ENCODE assay signal across 8 cellular contexts in genomic region chr5:103139264-103139865, GRCh38. TPM values are rescaled to one million over a fixed set of nuclear protein-coding genes. Genes with fewer than 3 reads are reported as not detected.
A peak's percentile ranks its signal among the peaks of the same experiment; 100 is the strongest.
DNase-seq lines count a peak whose midpoint lies in the region; ATAC-seq, FAIRE-seq and TF ChIP-seq lines count a peak whose summit lies in the region.

No MANE protein-coding gene starts in this region.

- in situ Hi-C loops in HepG2 (cut with HindIII; ENCODE audit: extremely low pct_ligation_motif_present, low pct_unique_long_range_greater_than_20kb) = loop anchor here (10.0 kb wide), 1 partner anchor 355 kb away; no protein-coding TSS in a partner anchor

- H3K9ac ChIP-seq in HepG2 (ENCODE audit: insufficient read depth, low read depth, low read length) = no peak overlapping the region

- H3K27ac Mint-ChIP-seq in activated CD4-positive, alpha-beta T cell treated with anti-CD3 and anti-CD28 coated beads for 36 hours = no peak overlapping the region

- H3K4me1 ChIP-seq in BE2C (no peaks in the 10 kb centered on the region), HepG2 (ENCODE audit: insufficient read depth, low read length) (no peaks in the 10 kb centered on the region)

- peak; percentile 78 for TF ChIP-seq RAD21 in HepG2 (CRISPR knock-in tag; IDR thresholded peaks at IDR 0.05)

- H3K27me3 ChIP-seq in BE2C (no peaks in the 10 kb centered on the region), HepG2 (ENCODE audit: control insufficient read depth in 1 of 2, insufficient read depth in 2 of 2, low read length in 2 of 2) (no peaks in the 10 kb centered on the region)

- POLR2A ChIA-PET in activated CD4-positive, alpha-beta T cell treated with anti-CD3 and anti-CD28 coated beads for 36 hours (lab: Charles Lee) = interaction anchor here (0.6 kb wide), 1 partner anchor 14 kb away, joined by 3 read pairs; no protein-coding TSS in a partner anchor
- POLR2A ChIA-PET in HepG2 (lab: Yijun Ruan, JAX) = no interaction called here

- H4K20me1 ChIP-seq in HepG2 (ENCODE audit: insufficient read depth, low read length) = no peaks in the 10 kb centered on the region

- H3K4me3 Mint-ChIP-seq in activated CD4-positive, alpha-beta T cell treated with anti-CD3 and anti-CD28 coated beads for 36 hours = no peak overlapping the region

- ATAC-seq in GM19324 (IDR thresholded peaks at IDR 0.05; ENCODE audit: low FRiP score, unreplicated experiment) (peak; percentile 98), HG03354 (IDR thresholded peaks at IDR 0.05; ENCODE audit: poor library complexity, severe bottlenecking, unreplicated experiment) (peak; percentile 99), HepG2 (peak; percentile 98)
- ATAC-seq in activated CD4-positive, alpha-beta T cell treated with anti-CD3 and anti-CD28 coated beads for 36 hours = peak; percentile 95

- 0% methylated on average over 2 of the region's 2 CpGs for WGBS in HepG2 (ENCODE audit: low lambda C conversion rate)

- TF ChIP-seq EP300 in HepG2 (IDR thresholded peaks at IDR 0.05; ENCODE audit: low read depth in 2 of 2, low read length in 2 of 2) (no peak), HepG2 (CRISPR knock-in tag; IDR thresholded peaks at IDR 0.05; ENCODE audit: borderline replicate concordance) (no peak)

- intact Hi-C loops in activated CD4-positive, alpha-beta T cell treated with anti-CD3 and anti-CD28 coated beads for 36 hours (cut with DNase I, micrococcal nuclease) = loop anchor here (1.0 to 2.0 kb wide), 7 partner anchors 99 to 603 kb away; no protein-coding TSS in a partner anchor
- intact Hi-C loops in HepG2 (cut with micrococcal nuclease; ENCODE audit: unreplicated experiment) = loop anchor here (1.0 to 5.0 kb wide), 7 partner anchors 18 to 602 kb away; no protein-coding TSS in a partner anchor

- H3K9me3 Mint-ChIP-seq in activated CD4-positive, alpha-beta T cell treated with anti-CD3 and anti-CD28 coated beads for 36 hours (ENCODE audit: low read depth) = no peaks in the 10 kb centered on the region

- H3K4me3 ChIP-seq in BE2C (ENCODE audit: low read depth, low read length) (no peak overlapping the region), HepG2 (replicated peaks in 1 of 3; ENCODE audit: insufficient read depth in 1 of 3, low read depth in 2 of 3, low read length in 3 of 3) (no peak overlapping the region)

- H3K27me3 Mint-ChIP-seq in activated CD4-positive, alpha-beta T cell treated with anti-CD3 and anti-CD28 coated beads for 36 hours = no peaks in the 10 kb centered on the region

- DNase-seq in BE2C (peak; percentile 83), NCI-H510A (lab: John Stamatoyannopoulos, UW) (peak; percentile 5), HepG2 (ENCODE audit: low spot score) (peak; percentile 69)
- DNase-seq in activated CD4-positive, alpha-beta T cell treated with anti-CD3 and anti-CD28 coated beads for 36 hours = peak; percentile 88
- peak; percentile 56 to 74 (median 59) for DNase-seq in stimulated activated CD4-positive, alpha-beta T cell treated with anti-CD3 and anti-CD28 coated beads, TNF-alpha, amount 100 ng/mL, for 48 hours (ENCODE audit: low read depth in 3 of 3)

- H3K9me3 ChIP-seq in BE2C (no peaks in the 10 kb centered on the region), HepG2 (ENCODE audit: low read length) (no peaks in the 10 kb centered on the region)

- no peaks in the 10 kb centered on the region for H3K79me2 ChIP-seq in HepG2 (ENCODE audit: insufficient read depth, low read length)

- no peak overlapping the region for H3K4me2 ChIP-seq in HepG2 (ENCODE audit: low read depth, low read length)

- no peak overlapping the region for H2AFZ ChIP-seq in HepG2 (ENCODE audit: low read length)

- BruUV-seq in HepG2 (replicated peaks; lab: Mats Ljungman, UMichigan) = no TSS peak

- no peaks in the 10 kb centered on the region for H3K36me3 ChIP-seq in BE2C
- no peaks in the 10 kb centered on the region; a peak in 2 of 5 replicates for H3K36me3 ChIP-seq in HepG2 (replicated peaks in 1 of 2; ENCODE audit: control insufficient read depth in 1 of 2, insufficient read depth in 2 of 2, low read length in 2 of 2)

- peaks cover 20% of the 10 kb centered on the region for H3K36me3 Mint-ChIP-seq in activated CD4-positive, alpha-beta T cell treated with anti-CD3 and anti-CD28 coated beads for 36 hours (ENCODE audit: low read depth)

- CTCF ChIA-PET in activated CD4-positive, alpha-beta T cell treated with anti-CD3 and anti-CD28 coated beads for 36 hours (lab: Charles Lee) = interaction anchor here (0.5 to 4.4 kb wide), 38 partner anchors 9 to 559 kb away, joined by 3 to 42 read pairs (median 3); partner anchors contain the start of genes GIN1 and PPIP5K2
- CTCF ChIA-PET in HepG2 (lab: Yijun Ruan, JAX; ENCODE audit: low intra/inter-chr PET ratio, low total read pairs) = interaction anchor here (0.8 to 1.5 kb wide), 3 partner anchors 358 to 556 kb away, joined by 6 to 18 read pairs (median 7); no protein-coding TSS in a partner anchor

- no peak for TF ChIP-seq POLR2A in HepG2 (IDR thresholded peaks at IDR 0.05; ENCODE audit: insufficient read depth in 1 of 2, low read depth in 2 of 2, low read length in 2 of 2)

- TF ChIP-seq CTCF in BE2C (IDR thresholded peaks at IDR 0.05; ENCODE audit: low read depth, low read length) = peak; percentile 97
- TF ChIP-seq CTCF in HepG2 (CRISPR knock-in tag; IDR thresholded peaks at IDR 0.05) = peak; percentile 90

- peaks cover 8% of the 10 kb centered on the region for H3K4me1 Mint-ChIP-seq in activated CD4-positive, alpha-beta T cell treated with anti-CD3 and anti-CD28 coated beads for 36 hours

- no peak overlapping the region for H3K27ac ChIP-seq in HepG2 (ENCODE audit: extremely low read length, insufficient read depth, low read length)

- peak; percentile 33 for FAIRE-seq in colon (lab: Jason Lieb, UNC)
- peak; percentile 84 for FAIRE-seq in HepG2 (lab: Jason Lieb, UNC)

TF ChIP-seq in HepG2, 621 proteins besides CTCF, POLR2A, EP300 and RAD21 (continues in another document):
- TF ChIP-seq SMC3 (IDR thresholded peaks at IDR 0.05; ENCODE audit: low read length) (peak; percentile 91), TEAD3 (CRISPR knock-in tag; optimal IDR thresholded peaks at IDR 0.05; ENCODE audit: borderline replicate concordance) (peak; percentile 57), KAT8 (CRISPR knock-in tag; IDR thresholded peaks at IDR 0.05) (0 out of 2 replicates have a peak, but pooled peaks have one; percentile 15), STAG1 (CRISPR knock-in tag; IDR thresholded peaks at IDR 0.05) (peak; percentile 92), ZNF749 (CRISPR knock-in tag; IDR thresholded peaks at IDR 0.05; ENCODE audit: borderline replicate concordance) (no peak)

RNA-seq across cellular contexts. Expression of gene PPIP5K2, which starts 19.3 kb away (rescaled TPM):
- polyA plus RNA-seq in BE2C (2012; ENCODE audit: insufficient read depth, insufficient read length, low read depth) = 9.8 TPM
- 10 to 100 TPM; 49.5 to 53.4 TPM for total RNA-seq in activated CD4-positive, alpha-beta T cell treated with anti-CD3 and anti-CD28 coated beads for 36 hours
- total RNA-seq in HepG2 (2016; rRNA removed; fragmentation: Illumina TruSeq; extraction: Trizol) = 45.6 and 85.2 TPM in 2 replicates
- total RNA-seq in HepG2 (2016; cell fraction: cytosol; rRNA removed; fragmentation: Illumina TruSeq; extraction: Trizol; ENCODE audit: low read depth) = 4.7 and 4.8 TPM in 2 replicates
- total RNA-seq in HepG2 (2016; cell fraction: insoluble cytoplasmic fraction; rRNA removed; fragmentation: Illumina TruSeq; extraction: Trizol) = 48.3 and 82.7 TPM in 2 replicates
- 21.1 and 21.5 TPM in 2 replicates for total RNA-seq in HepG2 (2016; cell fraction: membrane; rRNA removed; fragmentation: Illumina TruSeq; extraction: Trizol)
- total RNA-seq in HepG2 (2016; cell fraction: nucleus; rRNA removed; fragmentation: Illumina TruSeq; extraction: Trizol) = 76.4 and 84.8 TPM in 2 replicates
- polyA plus RNA-seq in HepG2 (2011; rRNA removed) = 12.7 and 19.7 TPM in 2 replicates
- 5.6 and 9.0 TPM in 2 replicates for polyA plus RNA-seq in HepG2 (2011; cell fraction: cytosol; rRNA removed)
- 10.3 and 10.4 TPM in 2 replicates for polyA plus RNA-seq in HepG2 (2011; cell fraction: nucleus; rRNA removed)
- polyA plus RNA-seq in HepG2 (2012) = 9.5 and 19.4 TPM in 2 replicates
- 1.2 and 1.5 TPM in 2 replicates for polyA plus RNA-seq in HepG2 (2016; cell fraction: cytosol; fragmentation: Illumina TruSeq; extraction: Trizol; ENCODE audit: low read depth)
- polyA plus RNA-seq in HepG2 (2016; cell fraction: insoluble cytoplasmic fraction; fragmentation: Illumina TruSeq; extraction: Trizol; ENCODE audit: low read depth) = 42.7 and 48.8 TPM in 2 replicates
- 6.0 and 6.8 TPM in 2 replicates for polyA plus RNA-seq in HepG2 (2016; cell fraction: membrane; fragmentation: Illumina TruSeq; extraction: Trizol; ENCODE audit: low read depth)
- polyA plus RNA-seq in HepG2 (2016; cell fraction: nucleus; fragmentation: Illumina TruSeq; extraction: Trizol; ENCODE audit: insufficient read depth, low read depth) = 56.7 and 58.8 TPM in 2 replicates
- polyA minus RNA-seq in HepG2 (2011; rRNA and poly(A)+ RNA removed; ENCODE audit: low replicate concordance) = 54.6 and 63.8 TPM in 2 replicates
- polyA minus RNA-seq in HepG2 (2011; cell fraction: cytosol; rRNA and poly(A)+ RNA removed) = 24.6 and 32.6 TPM in 2 replicates
- 139 and 150 TPM in 2 replicates for polyA minus RNA-seq in HepG2 (2011; cell fraction: nucleus; rRNA and poly(A)+ RNA removed)

RNA-seq across cellular contexts. Expression of gene GIN1, which starts 19.4 kb away (rescaled TPM):
- polyA plus RNA-seq in BE2C (2012; ENCODE audit: insufficient read depth, insufficient read length, low read depth) = 10.5 TPM
- total RNA-seq in activated CD4-positive, alpha-beta T cell treated with anti-CD3 and anti-CD28 coated beads for 36 hours = 1 to 10 TPM; 9.0 to 9.7 TPM
- 7.7 and 9.5 TPM in 2 replicates for total RNA-seq in HepG2 (2016; rRNA removed; fragmentation: Illumina TruSeq; extraction: Trizol)
- total RNA-seq in HepG2 (2016; cell fraction: cytosol; rRNA removed; fragmentation: Illumina TruSeq; extraction: Trizol; ENCODE audit: low read depth) = 2.7 and 3.1 TPM in 2 replicates
- total RNA-seq in HepG2 (2016; cell fraction: insoluble cytoplasmic fraction; rRNA removed; fragmentation: Illumina TruSeq; extraction: Trizol) = 6.9 and 9.0 TPM in 2 replicates
- total RNA-seq in HepG2 (2016; cell fraction: membrane; rRNA removed; fragmentation: Illumina TruSeq; extraction: Trizol) = 2.7 and 3.4 TPM in 2 replicates
- total RNA-seq in HepG2 (2016; cell fraction: nucleus; rRNA removed; fragmentation: Illumina TruSeq; extraction: Trizol) = 10.8 and 11.6 TPM in 2 replicates
- 1.7 and 2.3 TPM in 2 replicates for polyA plus RNA-seq in HepG2 (2011; rRNA removed)
- 0.86 and 1.2 TPM in 2 replicates for polyA plus RNA-seq in HepG2 (2011; cell fraction: cytosol; rRNA removed)
- polyA plus RNA-seq in HepG2 (2011; cell fraction: nucleus; rRNA removed) = 0.88 and 1.8 TPM in 2 replicates
- 3.5 and 4.0 TPM in 2 replicates for polyA plus RNA-seq in HepG2 (2012)
- 0.50 and 0.83 TPM in 2 replicates for polyA plus RNA-seq in HepG2 (2016; cell fraction: cytosol; fragmentation: Illumina TruSeq; extraction: Trizol; ENCODE audit: low read depth)
- polyA plus RNA-seq in HepG2 (2016; cell fraction: insoluble cytoplasmic fraction; fragmentation: Illumina TruSeq; extraction: Trizol; ENCODE audit: low read depth) = 5.7 and 7.4 TPM in 2 replicates
- 1.3 and 2.1 TPM in 2 replicates for polyA plus RNA-seq in HepG2 (2016; cell fraction: membrane; fragmentation: Illumina TruSeq; extraction: Trizol; ENCODE audit: low read depth)
- 3.9 and 11.0 TPM in 2 replicates for polyA plus RNA-seq in HepG2 (2016; cell fraction: nucleus; fragmentation: Illumina TruSeq; extraction: Trizol; ENCODE audit: insufficient read depth, low read depth)
- 2.7 and 3.6 TPM in 2 replicates for polyA minus RNA-seq in HepG2 (2011; rRNA and poly(A)+ RNA removed; ENCODE audit: low replicate concordance)
- polyA minus RNA-seq in HepG2 (2011; cell fraction: cytosol; rRNA and poly(A)+ RNA removed) = 2.5 TPM in 2 replicates
- polyA minus RNA-seq in HepG2 (2011; cell fraction: nucleus; rRNA and poly(A)+ RNA removed) = 12.4 and 21.9 TPM in 2 replicates

Comparison
In these comparisons a context has a peak if more than half of its experiments do, and no peak if none do; other contexts are left out.
1. DNase-seq: peak in every context shown above with its lines; median percentile 88 in activated CD4-positive, alpha-beta T cell treated with anti-CD3 and anti-CD28 coated beads for 36 hours; 83 in BE2C; 69 in HepG2; 59 in stimulated activated CD4-positive, alpha-beta T cell treated with anti-CD3 and anti-CD28 coated beads, TNF-alpha, amount 100 ng/mL, for 48 hours; 5 in NCI-H510A.